ENCODE assay signal across 10 cellular contexts in genomic region chr1:47435506-47436303, GRCh38. TPM values are rescaled to one million over a fixed set of nuclear protein-coding genes. Genes with fewer than 3 reads are reported as not detected.
DNase-seq lines count a peak whose midpoint lies in the region; ATAC-seq and TF ChIP-seq lines count a peak whose summit lies in the region.
"Had no signal": no experiment of that assay in that cellular context is flagged by ENCODE, and none has a peak within 500 bp of the region (broad histone marks: within the 10 kb centered on the region; RNA-seq: fewer than 3 reads in every experiment).

No MANE protein-coding gene starts in this region.

- no peak overlapping the region for H3K27ac ChIP-seq in ACC112 (ENCODE audit: low read depth, low read length)
- H3K27ac ChIP-seq: body of pancreas had no signal

- POLR2A ChIA-PET in WTC11 (lab: Charles Lee): interaction anchor here (0.6 kb wide), 1 partner anchor 36 kb away, joined by 11 read pairs; no protein-coding TSS in a partner anchor

- no peaks in the 10 kb centered on the region for H3K9me3 Mint-ChIP-seq in WTC11
- H3K9me3 Mint-ChIP-seq in mesothelial cell of epicardium: no peaks in the 10 kb centered on the region

- H3K4me1 Mint-ChIP-seq in WTC11 (peaks cover 48% of the 10 kb centered on the region), mesothelial cell of epicardium (peaks cover 24% of the 10 kb centered on the region)

- H3K36me3 ChIP-seq in ACC112 (ENCODE audit: insufficient read depth, low read length): no peaks in the 10 kb centered on the region

- intact Hi-C loops in head of caudate nucleus (cut with DNase I): loop anchor here (5.0 kb wide), 1 partner anchor 277 kb away; no protein-coding TSS in a partner anchor

- H3K27me3 Mint-ChIP-seq in WTC11 (ENCODE audit: low read depth): peaks cover 68% of the 10 kb centered on the region
- H3K27me3 Mint-ChIP-seq in mesothelial cell of epicardium (ENCODE audit: low read depth): peaks cover 68% of the 10 kb centered on the region

- no peak overlapping the region for H2AFZ ChIP-seq in ACC112 (ENCODE audit: low read length, unreplicated experiment)

- 0 out of 2 replicates have a peak, but pooled peaks cover 5% of the 10 kb centered on the region for H3K36me3 Mint-ChIP-seq in WTC11
- H3K36me3 Mint-ChIP-seq in mesothelial cell of epicardium: no peaks in the 10 kb centered on the region

- peaks cover 20% of the 10 kb centered on the region for H3K4me1 ChIP-seq in ACC112 (ENCODE audit: control insufficient read depth, insufficient read depth, low read length, unreplicated experiment)

- DNase-seq in WTC11 (ENCODE audit: low spot score) (no peak), foreskin fibroblast (no peak), NCI-H345 treated with DMSO at 0.1 percent for 48 hours (lab: John Stamatoyannopoulos, UW; ENCODE audit: unreplicated experiment) (no peak), mesothelial cell of epicardium (ENCODE audit: low spot score in 2 of 2, unreplicated experiment in 2 of 2) (no peak), head of caudate nucleus (no peak)

- H3K4me3 ChIP-seq in ACC112 (ENCODE audit: low read depth, low read length) (peak overlapping the region; percentile 83), GM12875 (ENCODE audit: low read depth, low read length) (peak overlapping the region; percentile 77), foreskin fibroblast (ENCODE audit: low read depth in 1 of 2, low read length in 2 of 2) (peak overlapping the region; percentile 71 to 76)

- H3K27ac Mint-ChIP-seq in WTC11: no peak overlapping the region
- H3K27ac Mint-ChIP-seq in mesothelial cell of epicardium: no peak overlapping the region

- ATAC-seq in WTC11 (no peak), HG03095 (IDR thresholded peaks at IDR 0.05; ENCODE audit: unreplicated experiment) (no peak)

- H3K4me3 Mint-ChIP-seq in WTC11 (peak overlapping the region; percentile 74; the same call in 1 of the 2 replicates), mesothelial cell of epicardium (no peak overlapping the region)

- TF ChIP-seq CTCF in GM12875 (IDR thresholded peaks at IDR 0.05; ENCODE audit: borderline replicate concordance, insufficient read depth, low read depth, low read length): no peak
- TF ChIP-seq CTCF in WTC11 (IDR thresholded peaks at IDR 0.05): no peak; the same call in 1 of the 2 replicates
- no peak for TF ChIP-seq CTCF in foreskin fibroblast (IDR thresholded peaks at IDR 0.05; ENCODE audit: low read depth, low read length)
- TF ChIP-seq CTCF in mesothelial cell of epicardium (IDR thresholded peaks at IDR 0.05; ENCODE audit: unreplicated experiment): no peak

- peaks cover 27% of the 10 kb centered on the region for H3K27me3 ChIP-seq in ACC112 (ENCODE audit: insufficient read depth, low read length)

- CTCF ChIA-PET in WTC11 (lab: Charles Lee): interaction anchor here (0.5 to 8.4 kb wide), 47 partner anchors 9 to 1887 kb away, joined by 3 to 177 read pairs (median 5); partner anchors contain the start of genes CMPK1 and FOXE3

- no peaks in the 10 kb centered on the region for H3K79me2 ChIP-seq in ACC112 (ENCODE audit: control insufficient read depth, insufficient read depth, low read length, unreplicated experiment)

TF ChIP-seq in WTC11, 78 proteins besides CTCF, POLR2A, EP300 and RAD21 (continues in another document):
- no peak for TF ChIP-seq PREB (CRISPR knock-in tag; IDR thresholded peaks at IDR 0.05; ENCODE audit: borderline replicate concordance)
- TF ChIP-seq ESRRA (CRISPR knock-in tag; IDR thresholded peaks at IDR 0.05; ENCODE audit: borderline replicate concordance): no peak
- TF ChIP-seq USF2 (CRISPR knock-in tag; IDR thresholded peaks at IDR 0.05): no peak
- TF ChIP-seq FOXP1 (CRISPR knock-in tag; IDR thresholded peaks at IDR 0.05; ENCODE audit: borderline replicate concordance): no peak
- TF ChIP-seq ZNF232 (CRISPR knock-in tag; IDR thresholded peaks at IDR 0.05): no peak
- no peak for TF ChIP-seq ARID4B (CRISPR knock-in tag; IDR thresholded peaks at IDR 0.05; ENCODE audit: borderline replicate concordance)
- TF ChIP-seq TP53 (CRISPR knock-in tag; IDR thresholded peaks at IDR 0.05): no peak
- TF ChIP-seq SMAD4 (CRISPR knock-in tag; IDR thresholded peaks at IDR 0.05): no peak
- TF ChIP-seq KAT7 (CRISPR knock-in tag; IDR thresholded peaks at IDR 0.05; ENCODE audit: borderline replicate concordance): no peak
- TF ChIP-seq ZNF671 (CRISPR knock-in tag; IDR thresholded peaks at IDR 0.05): no peak
- TF ChIP-seq ZNF532 (CRISPR knock-in tag; IDR thresholded peaks at IDR 0.05; ENCODE audit: borderline replicate concordance): no peak

RNA-seq across cellular contexts. Expression of gene FOXD2, which starts 2.1 kb away (rescaled TPM):
- total RNA-seq in WTC11 (2021) (0.05 to 0.07 TPM (median 0.05 TPM) in 3 replicates), mesothelial cell of epicardium (0.60 to 0.98 TPM (median 0.77 TPM) in 3 replicates)

RNA-seq across cellular contexts. Expression of gene FOXE3, which starts 19.6 kb away (rescaled TPM):
- 0.09 TPM in 1 of 3 replicates, not detected in the others for total RNA-seq in WTC11 (2021)
- total RNA-seq in mesothelial cell of epicardium: not detected in 3 replicates
- total RNA-seq: body of pancreas, liver had no signal
